ENCODE assay signal across 21 cellular contexts in genomic region chr2:42748846-42749245, GRCh38. TPM values are rescaled to one million over a fixed set of nuclear protein-coding genes. Genes with fewer than 3 reads are reported as not detected.
DNase-seq lines count a peak whose midpoint lies in the region; ATAC-seq, FAIRE-seq and TF ChIP-seq lines count a peak whose summit lies in the region.
"Had no signal": no experiment of that assay in that cellular context is flagged by ENCODE, and none has a peak within 500 bp of the region (broad histone marks: within the 10 kb centered on the region; RNA-seq: fewer than 3 reads in every experiment).

No MANE protein-coding gene starts in this region.

- TF ChIP-seq RAD21 in K562 (CRISPR knock-in tag; conservative IDR thresholded peaks at IDR 0.05 in 1 of 2, IDR thresholded peaks at IDR 0.05 in 1 of 2), result no peak

- TF ChIP-seq CTCF in K562 (IDR thresholded peaks at IDR 0.05 in 2 of 3, conservative IDR thresholded peaks at IDR 0.05 in 1 of 3; ENCODE audit: insufficient read depth in 2 of 3, low read depth in 1 of 3, low read length in 3 of 3), result no peak

- DNase-seq in AG20443 (ENCODE audit: low spot score) (peak; percentile 1), HEK293T (ENCODE audit: extremely low spot score) (peak; percentile 1), K562 (ENCODE audit: extremely low read depth in 1 of 4, low spot score in 3 of 4) (no peak), H54 (ENCODE audit: insufficient read length, low spot score) (no peak), SW 1271 (lab: John Stamatoyannopoulos, UW) (no peak)
- DNase-seq: Calu3; CD4-positive, alpha-beta memory T cell; DMS79 treated with DMSO at 0.1 percent for 48 hours; GF-D8; GM23248; HCEC 1CT; IMR-90; KG1 had no signal

- peaks cover 9 to 33% of the 10 kb centered on the region in 2 experiments; a peak in 4 of 5 replicates for H3K27me3 ChIP-seq in K562 (ENCODE audit: control insufficient read depth in 2 of 2, insufficient read depth in 2 of 2, low read length in 2 of 2)
- H3K27me3 ChIP-seq: BLaER1 had no signal

- CTCF ChIA-PET in HEK293T (lab: Yijun Ruan, JAX) (no interaction called here), K562 (lab: Yijun Ruan, JAX; ENCODE audit: low intra/inter-chr PET ratio) (no interaction called here)

- no peak overlapping the region for H3K27ac ChIP-seq in K562 (ENCODE audit: extremely low read depth, low read depth, low read length)
- H3K27ac ChIP-seq: BLaER1, GM23248 had no signal

- peaks cover 0 to 5% of the 10 kb centered on the region in 2 experiments; a peak in 2 of 5 replicates for H3K4me1 ChIP-seq in K562 (replicated peaks in 1 of 2; ENCODE audit: control insufficient read depth in 2 of 2, insufficient read depth in 2 of 2, low read length in 2 of 2)

- no peak overlapping the region for H3K4me3 Mint-ChIP-seq in stimulated activated memory B cell treated with anti-CD40 and anti-IgM and Interleukin-4, amounts not matched to agents 10 μg/mL and 1 μg/mL and 100 μg/mL, for 72 hours
- H3K4me3 Mint-ChIP-seq: CD14-positive monocyte; CD4-positive, alpha-beta memory T cell had no signal

- FAIRE-seq in K562 (lab: Jason Lieb, UNC) (no peak), H54 (lab: Jason Lieb, UNC) (no peak)
- FAIRE-seq: A204.1, GM19239, HTR-8/SVneo had no signal

- H3K4me3 ChIP-seq in K562, result no peak overlapping the region
- H3K4me3 ChIP-seq: BLaER1, GM23248 had no signal

- no peaks in the 10 kb centered on the region for H3K9me1 ChIP-seq in K562 (ENCODE audit: control insufficient read depth, insufficient read depth, low read length)

- H4K20me1 ChIP-seq in K562 (replicated peaks; ENCODE audit: control insufficient read depth, insufficient read depth, low read length), result no peaks in the 10 kb centered on the region
- H4K20me1 ChIP-seq: BLaER1 had no signal

- no peak for TF ChIP-seq POLR2A in K562 (conservative IDR thresholded peaks at IDR 0.05)
- no peak for TF ChIP-seq POLR2A in H54 (IDR thresholded peaks at IDR 0.05; ENCODE audit: low read depth, low read length)

- no peak overlapping the region for H3K4me2 ChIP-seq in K562 (ENCODE audit: insufficient read depth, low read length)
- H3K4me2 ChIP-seq: BLaER1 had no signal

- H3K4me1 Mint-ChIP-seq in stimulated activated memory B cell treated with anti-CD40 and anti-IgM and Interleukin-4, amounts not matched to agents 10 μg/mL and 1 μg/mL and 100 μg/mL, for 72 hours, result peaks cover 39% of the 10 kb centered on the region
- H3K4me1 Mint-ChIP-seq: CD4-positive, alpha-beta memory T cell had no signal

- H3K79me2 ChIP-seq in K562 (ENCODE audit: control insufficient read depth, insufficient read depth, low read length), result no peaks in the 10 kb centered on the region

- in situ Hi-C loops in K562 (cut with MboI), result no loop called here

- POLR2A ChIA-PET in HEK293T (lab: Yijun Ruan, JAX), result no interaction called here
- POLR2A ChIA-PET in K562 (lab: Yijun Ruan, JAX), result interaction anchor here (0.5 to 0.8 kb wide), 2 partner anchors 10 to 15 kb away, joined by 3 read pairs; partner anchors contain the start of gene OXER1

- TF ChIP-seq EP300 in K562 (IDR thresholded peaks at IDR 0.05; ENCODE audit: low read length), result no peak

- peaks cover 5% of the 10 kb centered on the region for H3K36me3 Mint-ChIP-seq in stimulated activated memory B cell treated with anti-CD40 and anti-IgM and Interleukin-4, amounts not matched to agents 10 μg/mL and 1 μg/mL and 100 μg/mL, for 72 hours

- WGBS in K562 (ENCODE audit: insufficient coverage, low coverage, missing lambda C conversion rate), result 3% methylated on average over 4 of the region's 4 CpGs

- no peaks in the 10 kb centered on the region for H3K9me3 ChIP-seq in K562 (replicated peaks; ENCODE audit: control insufficient read depth, insufficient read depth, low read depth, low read length)
- H3K9me3 ChIP-seq: BLaER1 had no signal

- no peak overlapping the region for H3K9ac ChIP-seq in K562 (ENCODE audit: insufficient read depth in 1 of 2, low read depth in 2 of 2, low read length in 2 of 2)
- H3K9ac ChIP-seq: BLaER1, GM23248 had no signal

- no peaks in the 10 kb centered on the region for H3K27me3 Mint-ChIP-seq in stimulated activated memory B cell treated with anti-CD40 and anti-IgM and Interleukin-4, amounts not matched to agents 10 μg/mL and 1 μg/mL and 100 μg/mL, for 72 hours
- H3K27me3 Mint-ChIP-seq: CD4-positive, alpha-beta memory T cell had no signal

- H3K9me3 Mint-ChIP-seq in stimulated activated memory B cell treated with anti-CD40 and anti-IgM and Interleukin-4, amounts not matched to agents 10 μg/mL and 1 μg/mL and 100 μg/mL, for 72 hours, result no peaks in the 10 kb centered on the region
- H3K9me3 Mint-ChIP-seq: CD14-positive monocyte had no signal

- BruUV-seq in K562 (replicated peaks; lab: Mats Ljungman, UMichigan), result no TSS peak

- H3K36me3 ChIP-seq in K562 (ENCODE audit: control insufficient read depth, insufficient read depth, low read length), result no peaks in the 10 kb centered on the region

- no peak overlapping the region for H2AFZ ChIP-seq in K562 (ENCODE audit: low read depth, low read length)
- H2AFZ ChIP-seq: GM23248 had no signal

- intact Hi-C loops in K562 (cut with micrococcal nuclease), result no loop called here

- ATAC-seq in K562 (no peak), GM21576 (IDR thresholded peaks at IDR 0.05; ENCODE audit: unreplicated experiment) (no peak)
- no peak for ATAC-seq in stimulated activated memory B cell treated with anti-CD40 and anti-IgM and Interleukin-4, amounts not matched to agents 10 μg/mL and 1 μg/mL and 100 μg/mL, for 72 hours

- peak overlapping the region; percentile 22 for H3K27ac Mint-ChIP-seq in stimulated activated memory B cell treated with anti-CD40 and anti-IgM and Interleukin-4, amounts not matched to agents 10 μg/mL and 1 μg/mL and 100 μg/mL, for 72 hours
- H3K27ac Mint-ChIP-seq: CD14-positive monocyte; CD4-positive, alpha-beta memory T cell had no signal

TF ChIP-seq in HEK293T, 16 proteins besides CTCF, POLR2A, EP300 and RAD21 (continues in another document):
- TF ChIP-seq HDGF (IDR thresholded peaks at IDR 0.05; ENCODE audit: borderline replicate concordance) (no peak), ELF4 (IDR thresholded peaks at IDR 0.05) (no peak), LEF1 (IDR thresholded peaks at IDR 0.05; ENCODE audit: borderline replicate concordance) (no peak), FOXA1 (IDR thresholded peaks at IDR 0.05) (no peak), TARDBP (IDR thresholded peaks at IDR 0.05) (no peak)

TF ChIP-seq in K562, 482 proteins besides CTCF, POLR2A, EP300 and RAD21 (continues in another document):
- TF ChIP-seq MCM2 (IDR thresholded peaks at IDR 0.05; ENCODE audit: low read depth) (no peak), GATAD2A (IDR thresholded peaks at IDR 0.05) (no peak), HNRNPUL1 (IDR thresholded peaks at IDR 0.05; ENCODE audit: low read length) (no peak), HDGF (IDR thresholded peaks at IDR 0.05) (no peak), ASH1L (IDR thresholded peaks at IDR 0.05; ENCODE audit: borderline replicate concordance, low read depth, partially characterized antibody) (no peak), MIER1 (IDR thresholded peaks at IDR 0.05; ENCODE audit: low read depth) (0 out of 2 replicates have a peak, but pooled peaks have one; percentile 23), SMARCC2 (IDR thresholded peaks at IDR 0.05; ENCODE audit: low read depth) (no peak)

RNA-seq across cellular contexts. Expression of gene OXER1, which starts 15.1 kb away (rescaled TPM):
- total RNA-seq in K562 (2011; cell fraction: chromatin; rRNA removed; ENCODE audit: low replicate concordance), result not detected in 2 replicates
- total RNA-seq in K562 (2011; cell fraction: nucleolus; rRNA removed), result not detected in 2 replicates
- total RNA-seq in K562 (2011; cell fraction: nucleoplasm; rRNA removed), result not detected in 2 replicates
- total RNA-seq in K562 (2014; rRNA removed) (not detected in 2 replicates), K562 (2014; rRNA removed; fragmentation: Illumina TruSeq; extraction: Trizol) (not detected in 2 replicates), K562 (2015; rRNA removed; fragmentation: Illumina TruSeq; extraction: Trizol) (not detected in 2 replicates), K562 (2021) (not detected in 2 replicates)
- polyA plus RNA-seq in K562 (2011; rRNA removed) (not detected in 2 replicates), K562 (2014; fragmentation: Illumina TruSeq; extraction: Trizol) (not detected in 2 replicates), K562 (2014; fragmentation: Nextera tagmentation; extraction: Ambion mirVana) (not detected), K562 (2014; rRNA removed) (not detected in 2 replicates)
- not detected in 2 replicates for polyA plus RNA-seq in K562 (2011; cell fraction: cytosol; rRNA removed)
- not detected in 2 replicates for polyA plus RNA-seq in K562 (2011; cell fraction: nucleus; rRNA removed)
- not detected in 2 replicates for polyA plus RNA-seq in K562 (2012)
- not detected in 2 replicates for polyA minus RNA-seq in K562 (2011; rRNA and poly(A)+ RNA removed)
- not detected in 2 replicates for polyA minus RNA-seq in K562 (2011; cell fraction: cytosol; rRNA and poly(A)+ RNA removed)
- not detected in 2 replicates for polyA minus RNA-seq in K562 (2011; cell fraction: nucleus; rRNA and poly(A)+ RNA removed)
- total RNA-seq: CD4-positive, alpha-beta memory T cell; GM23248; H4; IMR-90 had no signal
- polyA plus RNA-seq: CD4-positive, alpha-beta memory T cell; GM23248; IMR-90 had no signal

RNA-seq across cellular contexts. Expression of gene HAAO, which starts 43.5 kb away (rescaled TPM):
- total RNA-seq in K562 (2011; cell fraction: chromatin; rRNA removed; ENCODE audit: low replicate concordance), result not detected in 2 replicates
- total RNA-seq in K562 (2011; cell fraction: nucleolus; rRNA removed), result not detected in 2 replicates
- total RNA-seq in K562 (2011; cell fraction: nucleoplasm; rRNA removed), result not detected in 2 replicates
- not detected in 2 replicates for total RNA-seq in K562 (2014; rRNA removed)
- not detected in 2 replicates for total RNA-seq in K562 (2014; rRNA removed; fragmentation: Illumina TruSeq; extraction: Trizol)
- not detected in 2 replicates for total RNA-seq in K562 (2015; rRNA removed; fragmentation: Illumina TruSeq; extraction: Trizol)
- not detected in 2 replicates for total RNA-seq in K562 (2021)
- not detected in 2 replicates for polyA plus RNA-seq in K562 (2011; rRNA removed)
- polyA plus RNA-seq in K562 (2011; cell fraction: cytosol; rRNA removed), result not detected in 2 replicates
- not detected in 2 replicates for polyA plus RNA-seq in K562 (2011; cell fraction: nucleus; rRNA removed)
- not detected in 2 replicates for polyA plus RNA-seq in K562 (2012)
- not detected in 2 replicates for polyA plus RNA-seq in K562 (2014; fragmentation: Illumina TruSeq; extraction: Trizol)
- not detected for polyA plus RNA-seq in K562 (2014; fragmentation: Nextera tagmentation; extraction: Ambion mirVana)
- polyA plus RNA-seq in K562 (2014; rRNA removed), result not detected in 2 replicates
- not detected in 2 replicates for polyA minus RNA-seq in K562 (2011; rRNA and poly(A)+ RNA removed)
- not detected in 2 replicates for polyA minus RNA-seq in K562 (2011; cell fraction: cytosol; rRNA and poly(A)+ RNA removed)
- not detected in 2 replicates for polyA minus RNA-seq in K562 (2011; cell fraction: nucleus; rRNA and poly(A)+ RNA removed)
- total RNA-seq: GM23248, H4 had no signal

Comparison
In these comparisons a context has a peak if more than half of its experiments do, and no peak if none do; other contexts are left out.
1. DNase-seq: peak in AG20443 (single experiment) and HEK293T (single experiment); none in K562 (0 of 4), H54 (single experiment) and SW 1271 (0 of 2).